ENCODE assay signal across 8 cellular contexts in genomic region chr2:70133521-70134348, GRCh38. TPM values are rescaled to one million over a fixed set of nuclear protein-coding genes. Genes with fewer than 3 reads are reported as not detected.
DNase-seq lines count a peak whose midpoint lies in the region; ATAC-seq, FAIRE-seq and TF ChIP-seq lines count a peak whose summit lies in the region.

No MANE protein-coding gene starts in this region.

- H3K4me2 ChIP-seq in A549 = peak overlapping the region; percentile 68

- TF ChIP-seq RAD21 in A549 (conservative IDR thresholded peaks at IDR 0.05 in 1 of 2, IDR thresholded peaks at IDR 0.05 in 1 of 2) = no peak

- no peak for TF ChIP-seq POLR2A in A549 (IDR thresholded peaks at IDR 0.05; ENCODE audit: low read length)

- no peak for DNase-seq in A549 (ENCODE audit: low read depth in 1 of 2, low spot score in 1 of 2)
- peak; percentile 57 to 66 for DNase-seq in activated T-cell treated with anti-CD3 and anti-CD28 coated beads, Interleukin-2, amount 50 U/mL, for 48 hours
- no peak for DNase-seq in right atrium auricular region (ENCODE audit: low spot score)
- no peak for DNase-seq in thoracic aorta (ENCODE audit: low spot score)
- no peak for DNase-seq in NCI-H2196 treated with DMSO at 0.1 percent for 48 hours (lab: John Stamatoyannopoulos, UW; ENCODE audit: unreplicated experiment)
- DNase-seq in NCI-H1417 treated with DMSO at 0.1 percent for 48 hours (lab: John Stamatoyannopoulos, UW) = no peak
- DNase-seq in NCI-H345 (lab: John Stamatoyannopoulos, UW) = no peak

- peaks cover 50% of the 10 kb centered on the region for H3K4me1 ChIP-seq in A549
- H3K4me1 ChIP-seq in right atrium auricular region = peaks cover 0 to 43% of the 10 kb centered on the region in 2 donors
- H3K4me1 ChIP-seq in thoracic aorta (ENCODE audit: control insufficient read depth in 1 of 2, low read depth in 2 of 2) = peaks cover 29 to 47% of the 10 kb centered on the region in 2 donors

- ATAC-seq in A549 (no peak), HG02610 (IDR thresholded peaks at IDR 0.05; ENCODE audit: unreplicated experiment) (peak; percentile 33), thoracic aorta (ENCODE audit: insufficient number of reproducible peaks, low FRiP score, low read depth) (no peak)

- no peak for TF ChIP-seq EP300 in A549 (IDR thresholded peaks at IDR 0.05)

- POLR2A ChIA-PET in A549 (lab: Yijun Ruan, JAX) = interaction anchor here (0.5 to 7.5 kb wide), 6 partner anchors 8 to 219 kb away, joined by 3 to 156 read pairs (median 6); partner anchors contain the start of genes MXD1 and PCBP1

- H3K4me3 ChIP-seq in A549 (no peak overlapping the region), right atrium auricular region (no peak overlapping the region), thoracic aorta (no peak overlapping the region)

- CTCF ChIA-PET in A549 (lab: Yijun Ruan, JAX) = interaction anchor here (0.6 to 3.5 kb wide), 9 partner anchors 9 to 1382 kb away, joined by 3 to 25 read pairs (median 4); partner anchors contain the start of gene PCBP1

- WGBS in A549 (ENCODE audit: missing lambda C conversion rate) = 92% methylated on average over 10 of the region's 10 CpGs

- no peaks in the 10 kb centered on the region for H3K27me3 ChIP-seq in right atrium auricular region
- H3K27me3 ChIP-seq in thoracic aorta (replicated peaks; ENCODE audit: insufficient read depth) = no peaks in the 10 kb centered on the region

- H3K36me3 ChIP-seq in right atrium auricular region (no peaks in the 10 kb centered on the region), thoracic aorta (no peaks in the 10 kb centered on the region)

- H3K9me3 ChIP-seq in A549 = no peaks in the 10 kb centered on the region
- H3K9me3 ChIP-seq in right atrium auricular region = no peaks in the 10 kb centered on the region
- H3K9me3 ChIP-seq in thoracic aorta = no peaks in the 10 kb centered on the region

- peak overlapping the region; percentile 90 for H3K27ac ChIP-seq in A549
- peak overlapping the region; percentile 91 to 92 for H3K27ac ChIP-seq in right atrium auricular region
- peak overlapping the region; percentile 86 to 87 for H3K27ac ChIP-seq in thoracic aorta

- no peak for TF ChIP-seq CTCF in A549 (IDR thresholded peaks at IDR 0.05)
- no peak for TF ChIP-seq CTCF in right atrium auricular region (IDR thresholded peaks at IDR 0.05)
- no peak for TF ChIP-seq CTCF in thoracic aorta (IDR thresholded peaks at IDR 0.05)

- FAIRE-seq in A549 (lab: Jason Lieb, UNC) = no peak

TF ChIP-seq in A549, 52 proteins besides CTCF, POLR2A, EP300 and RAD21:
- TF ChIP-seq NPAS2 (CRISPR knock-in tag; IDR thresholded peaks at IDR 0.05; ENCODE audit: borderline replicate concordance) (no peak), TP53 (CRISPR knock-in tag; IDR thresholded peaks at IDR 0.05) (no peak)

RNA-seq across cellular contexts. Expression of gene PCBP1, which starts 46.5 kb away (rescaled TPM):
- polyA plus RNA-seq in A549 (2011; rRNA removed) = 86.8 and 134 TPM in 2 replicates
- polyA plus RNA-seq in A549 (2012; cell fraction: cytosol; rRNA removed) = 207 and 256 TPM in 2 replicates
- polyA plus RNA-seq in A549 (2012; cell fraction: nucleus; rRNA removed) = 280 and 285 TPM in 2 replicates
- 284 to 310 TPM (median 304 TPM) in 3 replicates for polyA plus RNA-seq in A549 (2017; fragmentation: RNase III; extraction: RNeasy Plus Mini Kit Qiagen cat#74134 plus additional on column Dnase treatment)
- polyA minus RNA-seq in A549 (2011; rRNA and poly(A)+ RNA removed) = 92.8 and 115 TPM in 2 replicates
- total RNA-seq in right atrium auricular region = 100 to 1,000 TPM; 121 to 147 TPM
- 100 to 1,000 TPM; 153 to 235 TPM for total RNA-seq in thoracic aorta

RNA-seq across cellular contexts. Expression of gene C2orf42, which starts 57.1 kb away (rescaled TPM):
- polyA plus RNA-seq in A549 (2011; rRNA removed) (10.4 and 14.8 TPM in 2 replicates), A549 (2017; fragmentation: RNase III; extraction: RNeasy Plus Mini Kit Qiagen cat#74134 plus additional on column Dnase treatment) (8.1 to 9.5 TPM (median 8.3 TPM) in 3 replicates)
- 3.6 and 4.9 TPM in 2 replicates for polyA plus RNA-seq in A549 (2012; cell fraction: cytosol; rRNA removed)
- 5.0 and 7.0 TPM in 2 replicates for polyA plus RNA-seq in A549 (2012; cell fraction: nucleus; rRNA removed)
- polyA minus RNA-seq in A549 (2011; rRNA and poly(A)+ RNA removed) = 49.4 and 61.1 TPM in 2 replicates
- total RNA-seq in right atrium auricular region (1 to 10 TPM; 9.6 to 9.9 TPM), thoracic aorta (10 to 100 TPM; 13.7 to 25.5 TPM)

Comparison
In these comparisons a context has a peak if more than half of its experiments do, and no peak if none do; other contexts are left out.
1. DNase-seq: peak in activated T-cell treated with anti-CD3 and anti-CD28 coated beads, Interleukin-2, amount 50 U/mL, for 48 hours (2 of 2); none in A549 (0 of 2), right atrium auricular region (single experiment), thoracic aorta (single experiment), NCI-H2196 treated with DMSO at 0.1 percent for 48 hours (single experiment), NCI-H1417 treated with DMSO at 0.1 percent for 48 hours (single experiment) and NCI-H345 (single experiment).
2. Peak in every context shown above with its lines, with median percentiles within 50 percentile points of each other: H3K27ac ChIP-seq.